ENCODE assay signal across 8 cellular contexts in the genomic region with DNA sequence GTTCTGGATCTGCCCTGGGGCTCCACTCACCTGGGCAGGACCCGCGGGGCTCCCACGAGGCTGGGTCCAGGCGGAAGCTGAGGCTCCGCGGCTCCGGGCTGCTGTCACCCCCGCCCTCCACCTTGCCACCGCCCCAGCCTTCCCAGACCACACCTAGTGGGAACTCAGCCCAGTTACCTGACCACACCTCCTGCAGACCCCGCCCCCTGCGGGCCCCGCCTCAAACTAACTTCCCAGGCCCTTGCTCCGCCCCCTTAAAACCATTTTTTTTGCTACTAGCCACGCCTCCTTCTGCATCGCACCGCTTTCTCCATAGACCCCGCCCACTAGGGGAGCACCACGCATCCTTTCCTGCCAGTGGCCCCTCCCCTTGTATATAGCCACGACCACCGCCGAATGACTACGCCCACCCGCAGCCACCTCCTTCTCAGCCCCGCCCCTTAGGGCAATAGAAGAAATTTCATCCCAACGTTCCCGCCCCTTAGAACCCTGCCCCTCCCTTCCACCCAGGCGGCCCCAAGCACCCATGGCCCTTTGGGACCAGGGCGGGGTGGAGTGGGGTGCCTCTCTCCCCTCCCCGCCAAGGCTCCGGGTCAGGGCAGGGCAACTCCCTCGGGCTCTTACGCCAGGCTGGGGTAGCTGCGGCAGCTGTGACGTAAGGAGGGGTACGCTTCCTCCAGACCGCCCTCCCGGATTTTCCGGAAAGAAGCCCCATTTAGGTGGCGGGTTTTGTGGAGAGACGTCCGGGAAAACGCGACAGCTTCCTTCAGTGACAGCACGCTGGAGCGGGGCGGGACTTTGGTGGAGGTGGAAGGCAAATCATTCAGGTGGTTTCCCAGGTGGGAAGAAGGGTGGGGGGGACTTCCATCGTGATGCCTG. TPM values are rescaled to one million over a fixed set of nuclear protein-coding genes. Genes with fewer than 3 reads are reported as not detected.
DNase-seq lines count a peak whose midpoint lies in the region; FAIRE-seq and TF ChIP-seq lines count a peak whose summit lies in the region.

Gene SH2D3A (minus strand): TSS at position 79 of the 879 bp plus-strand sequence. CDS start 3,687 bp downstream, outside the sequence.

- H3K27me3 ChIP-seq in keratinocyte (ENCODE audit: control insufficient read depth, extremely low read depth, insufficient read depth, low read length): no peaks in the 10 kb centered on the region

- peaks cover 31% of the 10 kb centered on the region for H3K79me2 ChIP-seq in keratinocyte (ENCODE audit: control insufficient read depth, insufficient read depth, low read length)

- H4K20me1 ChIP-seq in keratinocyte (ENCODE audit: control insufficient read depth, extremely low read depth, insufficient read depth, low read length): no peaks in the 10 kb centered on the region

- peaks cover 16% of the 10 kb centered on the region for H3K4me1 ChIP-seq in keratinocyte (ENCODE audit: control insufficient read depth, extremely low read depth, insufficient read depth, low read length)

- TF ChIP-seq CTCF in HFF-Myc (IDR thresholded peaks at IDR 0.05; ENCODE audit: low read depth, low read length, missing control alignments): no peak
- TF ChIP-seq CTCF in keratinocyte (optimal IDR thresholded peaks at IDR 0.05 in 1 of 3, IDR thresholded peaks at IDR 0.05 in 1 of 3, conservative IDR thresholded peaks at IDR 0.05 in 1 of 3; ENCODE audit: extremely low read depth in 1 of 3, insufficient read depth in 2 of 3, low read length in 3 of 3): no peak

- peak within 1 kb of the TSS; percentile 97 for H3K9ac ChIP-seq in keratinocyte (ENCODE audit: control insufficient read depth, extremely low read depth, insufficient read depth, low read length)

- H2AFZ ChIP-seq in keratinocyte (ENCODE audit: control insufficient read depth, low read length): peak within 1 kb of the TSS; percentile 73

- no peaks in the 10 kb centered on the region for H3K9me1 ChIP-seq in keratinocyte (ENCODE audit: control insufficient read depth, extremely low read depth, insufficient read depth, low read length)

- H3K27ac ChIP-seq in keratinocyte (ENCODE audit: control insufficient read depth, insufficient read depth, low read length): peak within 1 kb of the TSS; percentile 95

- dilution Hi-C loops in keratinocyte (cut with MboI; ENCODE audit: extremely low pct_ligation_motif_present, low sequenced_read_pairs): no loop called here

- H3K9me3 ChIP-seq in keratinocyte (ENCODE audit: control insufficient read depth, low read depth, low read length): no peaks in the 10 kb centered on the region

- TF ChIP-seq POLR2A in GM10847 (IDR thresholded peaks at IDR 0.05; ENCODE audit: extremely low read depth, insufficient read length): peak; percentile 53

- DNase-seq in HFF-Myc (ENCODE audit: extremely low read depth, low read depth) (no peak), NCI-H1048 (lab: John Stamatoyannopoulos, UW) (peak; percentile 85), T-helper 22 cell (ENCODE audit: low read depth) (peak; percentile 98), astrocyte of the hippocampus (ENCODE audit: low read depth, low spot score) (peak; percentile 43), keratinocyte (ENCODE audit: low read depth, low spot score) (peak; percentile 95), GM03348 (ENCODE audit: low spot score) (no peak)
- peak; percentile 93 for DNase-seq in stimulated activated CD4-positive, alpha-beta T cell treated with anti-CD3 and anti-CD28 coated beads, Interleukin-4, amount 100 ng/mL, for 1 hour

- H3K4me3 ChIP-seq in HFF-Myc (replicated peaks; ENCODE audit: low read depth, low read length) (peak within 1 kb of the TSS; percentile 15; the same call in 1 of the 2 replicates), keratinocyte (ENCODE audit: control insufficient read depth in 2 of 3, extremely low read depth in 1 of 3, insufficient read depth in 2 of 3, low read depth in 1 of 3, low read length in 3 of 3) (peak within 1 kb of the TSS; percentile 62 to 98 (median 74))

- peaks cover 8 to 22% of the 10 kb centered on the region in 2 experiments for H3K36me3 ChIP-seq in keratinocyte (ENCODE audit: control insufficient read depth in 2 of 2, extremely low read depth in 1 of 2, insufficient read depth in 2 of 2, low read length in 2 of 2)

- FAIRE-seq in keratinocyte (lab: Jason Lieb, UNC): peak; percentile 65

- H3K4me2 ChIP-seq in keratinocyte (ENCODE audit: control insufficient read depth, extremely low read depth, insufficient read depth, low read depth, low read length): peak within 1 kb of the TSS; percentile 94

RNA-seq across cellular contexts. Expression of gene SH2D3A, which starts in this region (rescaled TPM):
- 24.9 to 28.9 TPM (median 28.2 TPM) in 3 replicates for polyA plus RNA-seq in keratinocyte
- 5.8 TPM for polyA plus RNA-seq in keratinocyte (2011; ENCODE audit: low read depth)
- polyA plus RNA-seq in keratinocyte (2011; cell fraction: cytosol; rRNA removed): 16.7 and 24.9 TPM in 2 replicates
- polyA plus RNA-seq in keratinocyte (2011; cell fraction: nucleus; rRNA removed): 42.9 and 53.1 TPM in 2 replicates
- polyA plus RNA-seq in keratinocyte (2012; ENCODE audit: low replicate concordance): 25.3 and 44.5 TPM in 2 replicates
- polyA minus RNA-seq in keratinocyte: 21.6 to 72.1 TPM (median 22.1 TPM) in 3 replicates
- 30.5 TPM for polyA minus RNA-seq in keratinocyte (2011; cell fraction: cytosol; rRNA and poly(A)+ RNA removed)
- polyA minus RNA-seq in keratinocyte (2011; cell fraction: nucleus; rRNA and poly(A)+ RNA removed): 22.8 and 24.2 TPM in 2 replicates

Comparison
In these comparisons a context has a peak if more than half of its experiments do, and no peak if none do; other contexts are left out.
1. DNase-seq: peak in NCI-H1048 (single experiment), T-helper 22 cell (single experiment), astrocyte of the hippocampus (single experiment), keratinocyte (single experiment) and stimulated activated CD4-positive, alpha-beta T cell treated with anti-CD3 and anti-CD28 coated beads, Interleukin-4, amount 100 ng/mL, for 1 hour (single experiment); none in HFF-Myc (single experiment) and GM03348 (single experiment).